ENCODE assay signal across 40 cellular contexts in the genomic region with DNA sequence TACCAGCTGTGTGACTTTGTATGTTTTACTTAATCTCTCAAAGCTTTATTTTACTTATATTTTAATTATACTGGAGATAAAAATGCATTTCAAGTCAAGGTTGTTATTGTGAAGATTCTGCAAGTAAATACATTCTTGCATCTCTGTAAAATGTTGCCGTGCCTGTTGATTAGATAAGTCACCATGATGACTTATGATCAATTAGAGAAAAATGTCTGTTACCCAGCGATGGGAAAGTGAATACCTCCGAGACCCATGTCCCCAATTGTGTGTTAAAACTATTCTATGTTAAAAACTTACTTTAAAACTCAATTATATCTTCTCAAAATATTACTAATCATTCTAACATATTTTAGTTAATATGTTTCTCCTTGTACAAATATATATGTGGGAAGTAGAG. TPM values are rescaled to one million over a fixed set of nuclear protein-coding genes. Genes with fewer than 3 reads are reported as not detected.
"Had no signal": no experiment of that assay in that cellular context is flagged by ENCODE, and none has a peak within 500 bp of the region (broad histone marks: within the 10 kb centered on the region; RNA-seq: fewer than 3 reads in every experiment).

No MANE protein-coding gene starts in this region.

- H3K36me3 ChIP-seq: adrenal gland, ascending aorta, brain microvascular endothelial cell, breast epithelium, cardiac muscle cell had no signal

- FAIRE-seq: astrocyte, bronchial epithelial cell had no signal

- H3K27ac Mint-ChIP-seq: activated naive CD4-positive, alpha-beta T cell treated with anti-CD3 and anti-CD28 coated beads for 36 hours; activated naive CD4-positive, alpha-beta T cell treated with anti-CD3 and anti-CD28 coated beads, Interleukin-2, amount 10 ng/mL, durations not matched to agents 7 days and 5 days; activated naive CD4-positive, alpha-beta T cell treated with anti-CD3 and anti-CD28 coated beads, Interleukin-2, amount 50 U/mL, for 24 hours; activated naive CD4-positive, alpha-beta T cell treated with anti-CD3 and anti-CD28 coated beads, Interleukin-2, amount 50 U/mL, for 72 hours; activated naive CD8-positive, alpha-beta T cell; activated naive CD8-positive, alpha-beta T cell treated with anti-CD3 and anti-CD28 coated beads for 36 hours; activated naive CD8-positive, alpha-beta T cell treated with anti-CD3 and anti-CD28 coated beads, Interleukin-2, amount 10 ng/mL, durations not matched to agents 7 days and 5 days; activated naive CD8-positive, alpha-beta T cell treated with anti-CD3 and anti-CD28 coated beads, Interleukin-2, amount 50 U/mL, for 24 hours; activated T-cell treated with anti-CD3 and anti-CD28 coated beads, Interleukin-2, amount 50 U/mL, for 24 hours; activated T-cell treated with anti-CD3 and anti-CD28 coated beads, Interleukin-2, amount 50 U/mL, for 72 hours; activated T-helper 1 cell treated with anti-CD3 and anti-CD28 coated beads, Interleukin-12 subunit alpha, Interleukin-12 subunit beta, Interleukin-2, Interleukin-4 antibody, amounts not matched to agents 30 ng/mL and 10 ng/mL and 1 ng/mL, durations not matched to agents 14 hours and 24 hours and 36 hours; activated T-helper 17 cell treated with anti-CD3 and anti-CD28 coated beads, Interleukin-2, amount 50 U/mL, for 72 hours; activated T-helper 2 cell treated with anti-CD3 and anti-CD28 coated beads, Interferon-gamma antibody, Interleukin-2, Interleukin-4, amounts not matched to agents 10 μg/mL and 5 μg/mL and 100 μg/mL, durations not matched to agents 14 hours and 24 hours and 36 hours; brain had no signal

- H3K9me3 Mint-ChIP-seq: activated naive CD4-positive, alpha-beta T cell treated with anti-CD3 and anti-CD28 coated beads for 36 hours; activated naive CD4-positive, alpha-beta T cell treated with anti-CD3 and anti-CD28 coated beads, Interleukin-2, amount 10 ng/mL, durations not matched to agents 7 days and 5 days; activated naive CD4-positive, alpha-beta T cell treated with anti-CD3 and anti-CD28 coated beads, Interleukin-2, amount 50 U/mL, for 24 hours; activated naive CD8-positive, alpha-beta T cell treated with anti-CD3 and anti-CD28 coated beads for 36 hours; activated naive CD8-positive, alpha-beta T cell treated with anti-CD3 and anti-CD28 coated beads, Interleukin-2, amount 10 ng/mL, durations not matched to agents 7 days and 5 days; activated naive CD8-positive, alpha-beta T cell treated with anti-CD3 and anti-CD28 coated beads, Interleukin-2, amount 50 U/mL, for 24 hours; activated T-cell treated with anti-CD3 and anti-CD28 coated beads, Interleukin-2, amount 50 U/mL, for 24 hours; activated T-cell treated with anti-CD3 and anti-CD28 coated beads, Interleukin-2, amount 50 U/mL, for 4 hours; activated T-cell treated with anti-CD3 and anti-CD28 coated beads, Interleukin-2, amount 50 U/mL, for 72 hours; activated T-helper 1 cell treated with anti-CD3 and anti-CD28 coated beads, Interleukin-12 subunit alpha, Interleukin-12 subunit beta, Interleukin-2, Interleukin-4 antibody, amounts not matched to agents 30 ng/mL and 10 ng/mL and 1 ng/mL, durations not matched to agents 14 hours and 24 hours and 36 hours; activated T-helper 2 cell treated with anti-CD3 and anti-CD28 coated beads, Interferon-gamma antibody, Interleukin-2, Interleukin-4, amounts not matched to agents 10 μg/mL and 5 μg/mL and 100 μg/mL, durations not matched to agents 14 hours and 24 hours and 36 hours; brain; central memory CD8-positive, alpha-beta T cell had no signal

- H3K27me3 ChIP-seq: adrenal gland, ascending aorta, body of pancreas, brain microvascular endothelial cell, breast epithelium, cardiac muscle cell had no signal

- H3K27me3 Mint-ChIP-seq: activated naive CD4-positive, alpha-beta T cell treated with anti-CD3 and anti-CD28 coated beads, Interleukin-2, amount 10 ng/mL, durations not matched to agents 7 days and 5 days; activated naive CD4-positive, alpha-beta T cell treated with anti-CD3 and anti-CD28 coated beads, Interleukin-2, amount 50 U/mL, for 24 hours; activated naive CD8-positive, alpha-beta T cell; activated naive CD8-positive, alpha-beta T cell treated with anti-CD3 and anti-CD28 coated beads for 36 hours; activated naive CD8-positive, alpha-beta T cell treated with anti-CD3 and anti-CD28 coated beads, Interleukin-2, amount 10 ng/mL, durations not matched to agents 7 days and 5 days; activated naive CD8-positive, alpha-beta T cell treated with anti-CD3 and anti-CD28 coated beads, Interleukin-2, amount 50 U/mL, for 24 hours; activated T-cell treated with anti-CD3 and anti-CD28 coated beads, Interleukin-2, amount 50 U/mL, for 24 hours; activated T-helper 17 cell treated with anti-CD3 and anti-CD28 coated beads, Interleukin-2, amount 50 U/mL, for 72 hours; brain; central memory CD8-positive, alpha-beta T cell had no signal

- H3K27ac ChIP-seq: adrenal gland, ascending aorta, body of pancreas, brain microvascular endothelial cell, breast epithelium, cardiac muscle cell had no signal

- ATAC-seq: activated naive CD4-positive, alpha-beta T cell treated with anti-CD3 and anti-CD28 coated beads, Interleukin-2, amount 50 U/mL, for 72 hours; activated naive CD8-positive, alpha-beta T cell treated with anti-CD3 and anti-CD28 coated beads, Interleukin-2, amount 50 U/mL, for 24 hours; activated T-cell treated with anti-CD3 and anti-CD28 coated beads, Interleukin-2, amount 50 U/mL, for 4 hours; activated T-cell treated with anti-CD3 and anti-CD28 coated beads, Interleukin-2, amount 50 U/mL, for 72 hours; activated T-helper 17 cell treated with anti-CD3 and anti-CD28 coated beads, Interleukin-2, amount 50 U/mL, for 72 hours; body of pancreas had no signal

- H3K4me3 Mint-ChIP-seq: activated naive CD4-positive, alpha-beta T cell treated with anti-CD3 and anti-CD28 coated beads for 36 hours; activated naive CD4-positive, alpha-beta T cell treated with anti-CD3 and anti-CD28 coated beads, Interleukin-2, amount 10 ng/mL, durations not matched to agents 7 days and 5 days; activated naive CD4-positive, alpha-beta T cell treated with anti-CD3 and anti-CD28 coated beads, Interleukin-2, amount 50 U/mL, for 24 hours; activated naive CD8-positive, alpha-beta T cell; activated naive CD8-positive, alpha-beta T cell treated with anti-CD3 and anti-CD28 coated beads for 36 hours; activated naive CD8-positive, alpha-beta T cell treated with anti-CD3 and anti-CD28 coated beads, Interleukin-2, amount 10 ng/mL, durations not matched to agents 7 days and 5 days; activated naive CD8-positive, alpha-beta T cell treated with anti-CD3 and anti-CD28 coated beads, Interleukin-2, amount 50 U/mL, for 24 hours; activated T-cell treated with anti-CD3 and anti-CD28 coated beads, Interleukin-2, amount 50 U/mL, for 24 hours; activated T-cell treated with anti-CD3 and anti-CD28 coated beads, Interleukin-2, amount 50 U/mL, for 4 hours; activated T-cell treated with anti-CD3 and anti-CD28 coated beads, Interleukin-2, amount 50 U/mL, for 72 hours; activated T-helper 1 cell treated with anti-CD3 and anti-CD28 coated beads, Interleukin-12 subunit alpha, Interleukin-12 subunit beta, Interleukin-2, Interleukin-4 antibody, amounts not matched to agents 30 ng/mL and 10 ng/mL and 1 ng/mL, durations not matched to agents 14 hours and 24 hours and 36 hours; activated T-helper 17 cell treated with anti-CD3 and anti-CD28 coated beads, Interleukin-2, amount 50 U/mL, for 72 hours; brain; central memory CD8-positive, alpha-beta T cell had no signal

- H3K4me3 ChIP-seq: adrenal gland, ascending aorta, body of pancreas, breast epithelium, cardiac muscle cell had no signal

- DNase-seq: activated effector memory CD4-positive, alpha-beta T cell treated with anti-CD3 and anti-CD28 coated beads, Interleukin-2, amount 50 U/mL, for 16 hours; activated effector memory CD4-positive, alpha-beta T cell treated with Interleukin-2 at 50 U/mL for 16 hours; activated gamma-delta T cell; activated gamma-delta T cell treated with Interleukin-2 at 50 U/mL for 16 hours; activated naive CD4-positive, alpha-beta T cell; activated naive CD4-positive, alpha-beta T cell treated with anti-CD3 and anti-CD28 coated beads for 36 hours; activated naive CD4-positive, alpha-beta T cell treated with anti-CD3 and anti-CD28 coated beads, Interleukin-2, amount 10 ng/mL, durations not matched to agents 7 days and 5 days; activated naive CD4-positive, alpha-beta T cell treated with anti-CD3 and anti-CD28 coated beads, Interleukin-2, amount 50 U/mL, for 16 hours; activated naive CD4-positive, alpha-beta T cell treated with Interleukin-2 at 50 U/mL for 16 hours; activated naive CD8-positive, alpha-beta T cell treated with anti-CD3 and anti-CD28 coated beads for 36 hours; activated naive CD8-positive, alpha-beta T cell treated with anti-CD3 and anti-CD28 coated beads, Interleukin-2, amount 10 ng/mL, durations not matched to agents 7 days and 5 days; activated naive CD8-positive, alpha-beta T cell treated with anti-CD3 and anti-CD28 coated beads, Interleukin-2, amount 50 U/mL, for 24 hours; activated T-cell treated with anti-CD3 and anti-CD28 coated beads, Interleukin-2, amount 50 U/mL, for 1 hour; activated T-cell treated with anti-CD3 and anti-CD28 coated beads, Interleukin-2, amount 50 U/mL, for 24 hours; activated T-cell treated with anti-CD3 and anti-CD28 coated beads, Interleukin-2, amount 50 U/mL, for 4 hours; activated T-cell treated with anti-CD3 and anti-CD28 coated beads, Interleukin-2, amount 50 U/mL, for 48 hours; activated T-cell treated with anti-CD3 and anti-CD28 coated beads, Interleukin-2, amount 50 U/mL, for 72 hours; adrenal gland; amniotic stem cell; amygdala; anterior cingulate cortex; aorta; body of pancreas; brain microvascular endothelial cell; caudate nucleus; central memory CD4-positive, alpha-beta T cell; cerebellar nuclear complex had no signal

- H3K4me1 ChIP-seq: adrenal gland, ascending aorta, body of pancreas, breast epithelium had no signal

- H3K9me3 ChIP-seq: adrenal gland, ascending aorta, body of pancreas, breast epithelium had no signal

- H3K4me1 Mint-ChIP-seq: brain had no signal

RNA-seq across cellular contexts. Expression of a gene that starts 39.9 kb away (rescaled TPM):
- total RNA-seq: ascending aorta, astrocyte, body of pancreas had no signal
